In the genomic region with DNA sequence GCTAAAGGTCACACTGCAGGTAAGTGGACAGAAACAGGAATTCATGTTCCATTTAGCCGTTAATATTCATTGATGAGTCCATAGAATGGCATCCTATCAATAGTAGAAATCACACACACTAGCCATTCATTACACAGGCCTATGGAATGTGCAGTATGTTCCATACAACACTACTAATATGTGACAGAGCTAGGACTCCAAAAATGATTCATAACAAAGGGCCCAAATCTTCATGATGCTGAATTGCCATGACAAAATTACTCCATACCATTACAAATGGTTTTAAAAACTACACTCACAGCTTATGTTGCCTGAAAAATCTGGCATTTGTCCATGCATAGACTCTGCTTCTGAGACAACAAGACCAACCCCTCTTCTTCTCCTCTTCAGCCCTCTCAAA, we compare ENCODE assay signal across 1 cellular context.
A peak's percentile ranks its signal among the peaks of the same experiment; 100 is the strongest.
TF ChIP-seq lines count a peak whose summit lies in the region.

No MANE protein-coding gene starts in this region.

TF ChIP-seq in SK-N-SH, 30 proteins besides CTCF, POLR2A, EP300 and RAD21 (continued from another document):
- TF ChIP-seq, protein P1, sequence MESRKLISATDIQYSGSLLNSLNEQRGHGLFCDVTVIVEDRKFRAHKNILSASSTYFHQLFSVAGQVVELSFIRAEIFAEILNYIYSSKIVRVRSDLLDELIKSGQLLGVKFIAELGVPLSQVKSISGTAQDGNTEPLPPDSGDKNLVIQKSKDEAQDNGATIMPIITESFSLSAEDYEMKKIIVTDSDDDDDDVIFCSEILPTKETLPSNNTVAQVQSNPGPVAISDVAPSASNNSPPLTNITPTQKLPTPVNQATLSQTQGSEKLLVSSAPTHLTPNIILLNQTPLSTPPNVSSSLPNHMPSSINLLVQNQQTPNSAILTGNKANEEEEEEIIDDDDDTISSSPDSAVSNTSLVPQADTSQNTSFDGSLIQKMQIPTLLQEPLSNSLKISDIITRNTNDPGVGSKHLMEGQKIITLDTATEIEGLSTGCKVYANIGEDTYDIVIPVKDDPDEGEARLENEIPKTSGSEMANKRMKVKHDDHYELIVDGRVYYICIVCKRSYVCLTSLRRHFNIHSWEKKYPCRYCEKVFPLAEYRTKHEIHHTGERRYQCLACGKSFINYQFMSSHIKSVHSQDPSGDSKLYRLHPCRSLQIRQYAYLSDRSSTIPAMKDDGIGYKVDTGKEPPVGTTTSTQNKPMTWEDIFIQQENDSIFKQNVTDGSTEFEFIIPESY (IDR thresholded peaks at IDR 0.05; ENCODE audit: borderline replicate concordance, low read depth), result no peak
- TF ChIP-seq FOXM1 (IDR thresholded peaks at IDR 0.05; ENCODE audit: low read depth) (no peak), NFIC (IDR thresholded peaks at IDR 0.05; ENCODE audit: borderline replicate concordance) (peak; percentile 28; the same call in 1 of the 2 replicates)
